ENCODE assay signal across 15 cellular contexts in the genomic region with DNA sequence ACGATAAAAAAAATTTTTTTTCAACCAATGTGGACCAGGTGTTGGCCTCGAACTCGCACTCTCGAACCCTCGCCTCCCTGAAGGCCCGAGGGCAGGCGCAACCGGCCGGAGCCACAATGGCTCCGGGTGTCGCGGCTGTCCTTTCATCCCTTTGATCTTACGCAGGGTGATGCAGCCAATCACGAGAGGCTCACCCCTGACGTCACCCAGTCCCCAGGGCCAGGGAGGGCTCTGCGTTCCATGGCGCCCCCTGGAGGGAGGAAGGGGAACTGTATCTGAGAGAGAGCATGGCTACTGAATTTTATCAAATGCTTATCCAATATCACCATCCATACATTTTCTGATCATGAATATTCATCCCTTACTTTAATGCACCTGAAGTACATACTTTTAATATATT. TPM values are rescaled to one million over a fixed set of nuclear protein-coding genes. Genes with fewer than 3 reads are reported as not detected.
DNase-seq lines count a peak whose midpoint lies in the region; ATAC-seq, FAIRE-seq and TF ChIP-seq lines count a peak whose summit lies in the region.
"Had no signal": no experiment of that assay in that cellular context is flagged by ENCODE, and none has a peak within 500 bp of the region (broad histone marks: within the 10 kb centered on the region; RNA-seq: fewer than 3 reads in every experiment).

No MANE protein-coding gene starts in this region.

- no peak for TF ChIP-seq POLR2A in K562 (conservative IDR thresholded peaks at IDR 0.05)

- H3K4me3 Mint-ChIP-seq in activated T-cell treated with anti-CD3 and anti-CD28 coated beads, Interleukin-2, amount 50 U/mL, for 24 hours = no peak overlapping the region
- H3K4me3 Mint-ChIP-seq in osteocyte (ENCODE audit: unreplicated experiment) = no peak overlapping the region
- H3K4me3 Mint-ChIP-seq: nephron progenitor cell had no signal

- H3K36me3 ChIP-seq in K562 (ENCODE audit: control insufficient read depth, insufficient read depth, low read length) = no peaks in the 10 kb centered on the region
- H3K36me3 ChIP-seq: HAP-1, tibial artery had no signal

- H3K27me3 ChIP-seq in HL-60 (ENCODE audit: insufficient read depth, poor library complexity, severe bottlenecking) (no peaks in the 10 kb centered on the region), K562 (ENCODE audit: control insufficient read depth in 2 of 2, insufficient read depth in 2 of 2, low read length in 2 of 2) (no peaks in the 10 kb centered on the region)
- H3K27me3 ChIP-seq: tibial artery had no signal

- intact Hi-C loops in K562 (cut with micrococcal nuclease) = no loop called here

- no peaks in the 10 kb centered on the region for H3K9me3 ChIP-seq in K562 (replicated peaks; ENCODE audit: control insufficient read depth, insufficient read depth, low read depth, low read length)
- H3K9me3 ChIP-seq: HAP-1, tibial artery had no signal

- no peaks in the 10 kb centered on the region for H3K79me2 ChIP-seq in K562 (ENCODE audit: control insufficient read depth, insufficient read depth, low read length)

- 28% methylated on average over 13 of the region's 17 CpGs for WGBS in K562 (ENCODE audit: insufficient coverage, low coverage, missing lambda C conversion rate)

- peaks cover 6% of the 10 kb centered on the region for H3K27me3 Mint-ChIP-seq in activated T-cell treated with anti-CD3 and anti-CD28 coated beads, Interleukin-2, amount 50 U/mL, for 24 hours
- peaks cover 18% of the 10 kb centered on the region for H3K27me3 Mint-ChIP-seq in osteocyte (ENCODE audit: unreplicated experiment)

- H3K9me3 Mint-ChIP-seq in activated T-cell treated with anti-CD3 and anti-CD28 coated beads, Interleukin-2, amount 50 U/mL, for 24 hours = no peaks in the 10 kb centered on the region
- no peaks in the 10 kb centered on the region for H3K9me3 Mint-ChIP-seq in osteocyte (ENCODE audit: unreplicated experiment)
- H3K9me3 Mint-ChIP-seq: nephron progenitor cell had no signal

- TF ChIP-seq CTCF in HL-60 (IDR thresholded peaks at IDR 0.05; ENCODE audit: insufficient read depth, low read length) = peak; percentile 9
- TF ChIP-seq CTCF in K562 (IDR thresholded peaks at IDR 0.05 in 2 of 3, conservative IDR thresholded peaks at IDR 0.05 in 1 of 3; ENCODE audit: insufficient read depth in 2 of 3, low read depth in 1 of 3, low read length in 3 of 3) = peak; percentile 21 to 52 (median 23); a peak in 5 of 6 replicates
- peak; percentile 38 for TF ChIP-seq CTCF in osteocyte (IDR thresholded peaks at IDR 0.05)

- H3K27ac ChIP-seq in HL-60 (replicated peaks) (no peak overlapping the region), K562 (ENCODE audit: extremely low read depth, low read depth, low read length) (no peak overlapping the region)
- H3K27ac ChIP-seq: coronary artery, tibial artery had no signal

- POLR2A ChIA-PET in K562 (lab: Yijun Ruan, JAX) = no interaction called here

- DNase-seq in activated T-cell treated with anti-CD3 and anti-CD28 coated beads for 48 hours (ENCODE audit: low read depth) (peak; percentile 18), HL-60 (ENCODE audit: low read depth in 1 of 2, low spot score in 1 of 2) (peak in 1 of 2 experiments; percentile 19), K562 (ENCODE audit: extremely low read depth in 1 of 4, low spot score in 3 of 4) (peak; percentile 23 to 45 (median 38)), osteocyte (ENCODE audit: extremely low spot score, unreplicated experiment) (no peak), epidermal melanocyte (ENCODE audit: insufficient read length, low spot score) (no peak), HPDE6-E6E7 (ENCODE audit: extremely low spot score) (no peak), retina (no peak)
- no peak for DNase-seq in activated T-cell treated with anti-CD3 and anti-CD28 coated beads, Interleukin-2, amount 50 U/mL, for 24 hours
- DNase-seq: C1 segment of cervical spinal cord, NCI-H2029, nephron progenitor cell, SIG-M5, tibial artery had no signal

- no peak overlapping the region for H3K4me3 ChIP-seq in HL-60 (replicated peaks; ENCODE audit: insufficient read depth, low read length)
- H3K4me3 ChIP-seq in K562 = no peak overlapping the region
- H3K4me3 ChIP-seq: coronary artery, HAP-1, tibial artery had no signal

- no TSS peak for BruUV-seq in K562 (replicated peaks; lab: Mats Ljungman, UMichigan)

- no peaks in the 10 kb centered on the region for H3K4me1 Mint-ChIP-seq in activated T-cell treated with anti-CD3 and anti-CD28 coated beads, Interleukin-2, amount 50 U/mL, for 24 hours (ENCODE audit: low read depth)
- H3K4me1 Mint-ChIP-seq in osteocyte (ENCODE audit: unreplicated experiment) = no peaks in the 10 kb centered on the region
- H3K4me1 Mint-ChIP-seq: nephron progenitor cell had no signal

- H3K4me1 ChIP-seq in K562 (replicated peaks in 1 of 2; ENCODE audit: control insufficient read depth in 2 of 2, insufficient read depth in 2 of 2, low read length in 2 of 2) = no peaks in the 10 kb centered on the region; a peak in 1 of 5 replicates
- H3K4me1 ChIP-seq: HAP-1, tibial artery had no signal

- H3K36me3 Mint-ChIP-seq in activated T-cell treated with anti-CD3 and anti-CD28 coated beads, Interleukin-2, amount 50 U/mL, for 24 hours (ENCODE audit: low read depth) = no peaks in the 10 kb centered on the region
- no peaks in the 10 kb centered on the region for H3K36me3 Mint-ChIP-seq in osteocyte (ENCODE audit: unreplicated experiment)

- H2AFZ ChIP-seq in K562 (ENCODE audit: low read depth, low read length) = no peak overlapping the region

- peak in 1 of 2 experiments; percentile 11; a peak in 1 of 4 replicates for TF ChIP-seq RAD21 in K562 (CRISPR knock-in tag; conservative IDR thresholded peaks at IDR 0.05 in 1 of 2, IDR thresholded peaks at IDR 0.05 in 1 of 2)

- no peak for ATAC-seq in K562

- H3K9ac ChIP-seq in K562 (ENCODE audit: insufficient read depth in 1 of 2, low read depth in 2 of 2, low read length in 2 of 2) = no peak overlapping the region

- no peaks in the 10 kb centered on the region for H4K20me1 ChIP-seq in K562 (replicated peaks; ENCODE audit: control insufficient read depth, insufficient read depth, low read length)

- H3K27ac Mint-ChIP-seq in activated T-cell treated with anti-CD3 and anti-CD28 coated beads, Interleukin-2, amount 50 U/mL, for 24 hours = no peak overlapping the region
- no peak overlapping the region for H3K27ac Mint-ChIP-seq in osteocyte (ENCODE audit: unreplicated experiment)
- H3K27ac Mint-ChIP-seq: nephron progenitor cell had no signal

- CTCF ChIA-PET in K562 (lab: Yijun Ruan, JAX; ENCODE audit: low intra/inter-chr PET ratio) = no interaction called here

- FAIRE-seq in K562 (lab: Jason Lieb, UNC) = no peak

- no peak for TF ChIP-seq EP300 in K562 (IDR thresholded peaks at IDR 0.05; ENCODE audit: low read length)

- no peak overlapping the region for H3K4me2 ChIP-seq in K562 (ENCODE audit: insufficient read depth, low read length)

- in situ Hi-C loops in K562 (cut with MboI) = no loop called here

- H3K9me1 ChIP-seq in K562 (ENCODE audit: control insufficient read depth, insufficient read depth, low read length) = no peaks in the 10 kb centered on the region

TF ChIP-seq in K562, 482 proteins besides CTCF, POLR2A, EP300 and RAD21 (continues in another document):
- TF ChIP-seq PHB2 (IDR thresholded peaks at IDR 0.05; ENCODE audit: low read depth) (no peak), ZNF12 (CRISPR knock-in tag; IDR thresholded peaks at IDR 0.05) (no peak), NCOR1 (IDR thresholded peaks at IDR 0.05) (no peak), ATF1 (CRISPR knock-in tag; IDR thresholded peaks at IDR 0.05) (no peak), ATF1 (tag; IDR thresholded peaks at IDR 0.05) (peak; percentile 51; the same call in 1 of the 2 replicates)
- TF ChIP-seq, protein P1, sequence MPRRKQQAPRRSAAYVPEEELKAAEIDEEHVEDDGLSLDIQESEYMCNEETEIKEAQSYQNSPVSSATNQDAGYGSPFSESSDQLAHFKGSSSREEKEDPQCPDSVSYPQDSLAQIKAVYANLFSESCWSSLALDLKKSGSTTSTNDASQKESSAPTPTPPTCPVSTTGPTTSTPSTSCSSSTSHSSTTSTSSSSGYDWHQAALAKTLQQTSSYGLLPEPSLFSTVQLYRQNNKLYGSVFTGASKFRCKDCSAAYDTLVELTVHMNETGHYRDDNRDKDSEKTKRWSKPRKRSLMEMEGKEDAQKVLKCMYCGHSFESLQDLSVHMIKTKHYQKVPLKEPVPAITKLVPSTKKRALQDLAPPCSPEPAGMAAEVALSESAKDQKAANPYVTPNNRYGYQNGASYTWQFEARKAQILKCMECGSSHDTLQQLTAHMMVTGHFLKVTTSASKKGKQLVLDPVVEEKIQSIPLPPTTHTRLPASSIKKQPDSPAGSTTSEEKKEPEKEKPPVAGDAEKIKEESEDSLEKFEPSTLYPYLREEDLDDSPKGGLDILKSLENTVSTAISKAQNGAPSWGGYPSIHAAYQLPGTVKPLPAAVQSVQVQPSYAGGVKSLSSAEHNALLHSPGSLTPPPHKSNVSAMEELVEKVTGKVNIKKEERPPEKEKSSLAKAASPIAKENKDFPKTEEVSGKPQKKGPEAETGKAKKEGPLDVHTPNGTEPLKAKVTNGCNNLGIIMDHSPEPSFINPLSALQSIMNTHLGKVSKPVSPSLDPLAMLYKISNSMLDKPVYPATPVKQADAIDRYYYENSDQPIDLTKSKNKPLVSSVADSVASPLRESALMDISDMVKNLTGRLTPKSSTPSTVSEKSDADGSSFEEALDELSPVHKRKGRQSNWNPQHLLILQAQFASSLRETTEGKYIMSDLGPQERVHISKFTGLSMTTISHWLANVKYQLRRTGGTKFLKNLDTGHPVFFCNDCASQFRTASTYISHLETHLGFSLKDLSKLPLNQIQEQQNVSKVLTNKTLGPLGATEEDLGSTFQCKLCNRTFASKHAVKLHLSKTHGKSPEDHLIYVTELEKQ (CRISPR knock-in tag; IDR thresholded peaks at IDR 0.05) = no peak

RNA-seq across cellular contexts. Expression of a gene that starts 15.4 kb away (rescaled TPM):
- not detected in 2 replicates for total RNA-seq in K562 (2011; cell fraction: chromatin; rRNA removed; ENCODE audit: low replicate concordance)
- not detected in 2 replicates for total RNA-seq in K562 (2011; cell fraction: nucleolus; rRNA removed)
- total RNA-seq in K562 (2011; cell fraction: nucleoplasm; rRNA removed) = not detected in 2 replicates
- total RNA-seq in K562 (2014; rRNA removed) (not detected in 2 replicates), K562 (2014; rRNA removed; fragmentation: Illumina TruSeq; extraction: Trizol) (not detected in 2 replicates), K562 (2015; rRNA removed; fragmentation: Illumina TruSeq; extraction: Trizol) (not detected in 2 replicates), K562 (2021) (not detected in 2 replicates), osteocyte (2.2 and 2.8 TPM in 2 replicates)
- polyA plus RNA-seq in K562 (2011; rRNA removed) (not detected in 2 replicates), K562 (2014; fragmentation: Illumina TruSeq; extraction: Trizol) (not detected in 2 replicates), K562 (2014; fragmentation: Nextera tagmentation; extraction: Ambion mirVana) (not detected), K562 (2014; rRNA removed) (not detected in 2 replicates)
- not detected in 2 replicates for polyA plus RNA-seq in K562 (2011; cell fraction: cytosol; rRNA removed)
- not detected in 2 replicates for polyA plus RNA-seq in K562 (2011; cell fraction: nucleus; rRNA removed)
- not detected in 2 replicates for polyA plus RNA-seq in K562 (2012)
- not detected in 2 replicates for polyA minus RNA-seq in K562 (2011; rRNA and poly(A)+ RNA removed)
- not detected in 2 replicates for polyA minus RNA-seq in K562 (2011; cell fraction: cytosol; rRNA and poly(A)+ RNA removed)
- polyA minus RNA-seq in K562 (2011; cell fraction: nucleus; rRNA and poly(A)+ RNA removed) = not detected in 2 replicates

Comparison
In these comparisons a context has a peak if more than half of its experiments do, and no peak if none do; other contexts are left out.
1. DNase-seq: peak in activated T-cell treated with anti-CD3 and anti-CD28 coated beads for 48 hours (single experiment) and K562 (4 of 4); none in activated T-cell treated with anti-CD3 and anti-CD28 coated beads, Interleukin-2, amount 50 U/mL, for 24 hours (single experiment), osteocyte (single experiment), epidermal melanocyte (single experiment), HPDE6-E6E7 (single experiment) and retina (single experiment).
2. Peak in every context shown above with its lines, with median percentiles within 50 percentile points of each other: CTCF ChIP-seq.